19 cellular contexts compared by ENCODE assay signal in the genomic region with DNA sequence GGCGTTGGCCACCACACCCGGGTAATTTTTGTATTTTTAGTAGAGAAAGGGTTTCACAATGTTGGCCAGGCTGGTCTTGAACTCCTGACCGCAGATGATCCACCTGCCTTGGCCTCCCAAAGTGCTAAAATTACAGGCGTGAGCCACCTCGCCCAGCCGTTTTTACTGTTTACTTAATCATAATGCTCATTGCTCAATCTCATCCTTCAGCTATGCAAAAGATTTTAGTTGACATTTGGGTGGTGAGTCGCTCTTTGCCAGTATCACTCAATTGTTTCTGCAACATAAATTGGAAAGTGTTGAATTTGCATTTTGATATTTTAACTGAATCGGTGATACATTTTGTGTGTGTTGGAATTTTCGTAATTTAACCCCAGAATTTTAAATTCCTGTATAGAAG. TPM values are rescaled to one million over a fixed set of nuclear protein-coding genes. Genes with fewer than 3 reads are reported as not detected.
DNase-seq lines count a peak whose midpoint lies in the region; ATAC-seq, FAIRE-seq and TF ChIP-seq lines count a peak whose summit lies in the region.
"Had no signal": no experiment of that assay in that cellular context is flagged by ENCODE, and none has a peak within 500 bp of the region (broad histone marks: within the 10 kb centered on the region; RNA-seq: fewer than 3 reads in every experiment).

No MANE protein-coding gene starts in this region.

- TF ChIP-seq CTCF in MCF 10A (IDR thresholded peaks at IDR 0.05; ENCODE audit: unreplicated experiment) (no peak), breast epithelium (IDR thresholded peaks at IDR 0.05) (no peak), Panc1 (IDR thresholded peaks at IDR 0.05) (no peak), fibroblast of lung (conservative IDR thresholded peaks at IDR 0.05 in 1 of 2, IDR thresholded peaks at IDR 0.05 in 1 of 2; ENCODE audit: low read depth in 1 of 2, low read length in 2 of 2) (no peak), type B pancreatic cell (conservative IDR thresholded peaks at IDR 0.05) (no peak)

- H3K9me3 Mint-ChIP-seq in MCF 10A (ENCODE audit: unreplicated experiment) (no peaks in the 10 kb centered on the region), type B pancreatic cell (no peaks in the 10 kb centered on the region)

- H3K4me1 ChIP-seq in breast epithelium (peaks cover 0 to 4% of the 10 kb centered on the region in 2 donors), Panc1 (ENCODE audit: control insufficient read depth, insufficient read depth, low read length) (peaks cover 25% of the 10 kb centered on the region), fibroblast of lung (ENCODE audit: control insufficient read depth, extremely low read depth, insufficient read depth, low read length) (peaks cover 11% of the 10 kb centered on the region)

- no peak overlapping the region for H3K4me2 ChIP-seq in fibroblast of lung (ENCODE audit: extremely low read depth, insufficient read depth, low read length)
- H3K4me2 ChIP-seq: KMS-11 had no signal

- H3K9me3 ChIP-seq in breast epithelium (no peaks in the 10 kb centered on the region), Panc1 (ENCODE audit: control insufficient read depth, insufficient read depth, low read depth, low read length) (no peaks in the 10 kb centered on the region), fibroblast of lung (ENCODE audit: control insufficient read depth, insufficient read depth, low read depth, low read length) (no peaks in the 10 kb centered on the region)
- H3K9me3 ChIP-seq: SJSA1 had no signal

- in situ Hi-C loops in Panc1 (cut with HindIII; ENCODE audit: low pct_unique_long_range_greater_than_20kb, low sequenced_read_pairs), result no loop called here

- peak; percentile 37 for FAIRE-seq in urothelium cell line (lab: Jason Lieb, UNC)

- no peak overlapping the region for H3K9ac ChIP-seq in fibroblast of lung (ENCODE audit: insufficient read depth, low read length)
- H3K9ac ChIP-seq: KMS-11 had no signal

- H3K4me3 ChIP-seq in breast epithelium (no peak overlapping the region), Panc1 (ENCODE audit: low read depth in 2 of 2, low read length in 2 of 2) (no peak overlapping the region), fibroblast of lung (replicated peaks in 1 of 4; ENCODE audit: control extremely low read depth in 1 of 4, insufficient read depth in 1 of 4, low read depth in 3 of 4, low read length in 4 of 4) (no peak overlapping the region)
- H3K4me3 ChIP-seq: SJSA1, skin epidermis had no signal

- BruUV-seq in MCF 10A (replicated peaks; lab: Mats Ljungman, UMichigan) (no TSS peak), Panc1 (replicated peaks; lab: Mats Ljungman, UMichigan) (no TSS peak)

- H3K36me3 Mint-ChIP-seq in MCF 10A (ENCODE audit: insufficient read depth, unreplicated experiment) (no peaks in the 10 kb centered on the region), type B pancreatic cell (no peaks in the 10 kb centered on the region)

- H3K27ac Mint-ChIP-seq in MCF 10A (ENCODE audit: low read depth, unreplicated experiment) (no peak overlapping the region), type B pancreatic cell (no peak overlapping the region)

- intact Hi-C loops in MCF 10A (cut with micrococcal nuclease) (no loop called here), breast epithelium (cut with DNase I; ENCODE audit: low total_unique reads) (no loop called here), Panc1 (cut with micrococcal nuclease; ENCODE audit: unreplicated experiment) (no loop called here)

- H3K27me3 Mint-ChIP-seq in MCF 10A (ENCODE audit: insufficient read depth, unreplicated experiment), result no peaks in the 10 kb centered on the region
- no peaks in the 10 kb centered on the region for H3K27me3 Mint-ChIP-seq in type B pancreatic cell

- no peak for ATAC-seq in Panc1

- POLR2A ChIA-PET in MCF 10A (lab: Yijun Ruan, JAX) (interaction anchor here (0.5 kb wide), 1 partner anchor 221 kb away, joined by 3 read pairs; no protein-coding TSS in a partner anchor), Panc1 (lab: Charles Lee) (no interaction called here)

- no peaks in the 10 kb centered on the region for H3K27me3 ChIP-seq in breast epithelium
- no peaks in the 10 kb centered on the region for H3K27me3 ChIP-seq in Panc1 (ENCODE audit: control insufficient read depth, insufficient read depth, low read length)
- no peaks in the 10 kb centered on the region for H3K27me3 ChIP-seq in fibroblast of lung (ENCODE audit: control insufficient read depth, insufficient read depth, low read length)
- H3K27me3 ChIP-seq: SJSA1 had no signal

- no peak overlapping the region for H3K4me3 Mint-ChIP-seq in MCF 10A (ENCODE audit: unreplicated experiment)
- no peak overlapping the region for H3K4me3 Mint-ChIP-seq in type B pancreatic cell

- no peaks in the 10 kb centered on the region for H4K20me1 ChIP-seq in fibroblast of lung (ENCODE audit: control insufficient read depth, extremely low read depth, insufficient read depth, low read length)

- H3K36me3 ChIP-seq in breast epithelium (no peaks in the 10 kb centered on the region), Panc1 (ENCODE audit: control insufficient read depth, insufficient read depth, low read length) (no peaks in the 10 kb centered on the region), fibroblast of lung (ENCODE audit: control insufficient read depth, insufficient read depth, low read length) (no peaks in the 10 kb centered on the region)
- H3K36me3 ChIP-seq: SJSA1 had no signal

- H3K27ac ChIP-seq in breast epithelium (no peak overlapping the region), Panc1 (ENCODE audit: low read length) (peak overlapping the region; percentile 2; the same call in 1 of the 2 replicates), fibroblast of lung (ENCODE audit: insufficient read depth, low read length) (no peak overlapping the region)
- H3K27ac ChIP-seq: KMS-11, SJSA1 had no signal

- H3K79me2 ChIP-seq in fibroblast of lung (ENCODE audit: control insufficient read depth, insufficient read depth, low read length), result no peaks in the 10 kb centered on the region

- no peak overlapping the region for H2AFZ ChIP-seq in fibroblast of lung (ENCODE audit: low read length)

- CTCF ChIA-PET in MCF 10A (lab: Yijun Ruan, JAX), result no interaction called here
- CTCF ChIA-PET in Panc1 (lab: Charles Lee), result no interaction called here

- peaks cover 19% of the 10 kb centered on the region for H3K4me1 Mint-ChIP-seq in MCF 10A (ENCODE audit: insufficient read depth, unreplicated experiment)
- H3K4me1 Mint-ChIP-seq in type B pancreatic cell (ENCODE audit: unreplicated experiment), result peaks cover 36% of the 10 kb centered on the region

- peak; percentile 47 for DNase-seq in MCF 10A (ENCODE audit: unreplicated experiment)
- DNase-seq in breast epithelium (ENCODE audit: low spot score in 2 of 2), result no peak
- no peak for DNase-seq in Panc1 (ENCODE audit: low read depth, low spot score)
- DNase-seq in fibroblast of lung (ENCODE audit: low read depth in 2 of 2), result peak; percentile 56 to 60
- DNase-seq in urothelium cell line (ENCODE audit: low spot score), result no peak
- DNase-seq in T-helper 1 cell, result no peak
- DNase-seq in AG20443 (ENCODE audit: low spot score), result no peak
- no peak for DNase-seq in type B pancreatic cell (ENCODE audit: extremely low spot score, unreplicated experiment)
- DNase-seq: activated CD4-positive, alpha-beta T cell treated with anti-CD3 and anti-CD28 coated beads, Interleukin-2, amount 50 U/mL, for 48 hours; amniotic stem cell; cortex of kidney; GOT3; NCI-H2081; NCI-H748 treated with DMSO at 0.1 percent for 48 hours; occipital lobe; stimulated activated naive CD4-positive, alpha-beta T cell had no signal

- no peak for TF ChIP-seq POLR2A in breast epithelium (IDR thresholded peaks at IDR 0.05)

RNA-seq across cellular contexts. Expression of gene ZNF532, which starts 7.8 kb away (rescaled TPM):
- total RNA-seq in MCF 10A (2022), result 64.1 and 67.6 TPM in 2 replicates
- total RNA-seq in breast epithelium, result 10 to 100 TPM; 55.5 to 71.7 (median 62.3) TPM
- 49.8 TPM for total RNA-seq in Panc1 (2021; ENCODE audit: unreplicated experiment)
- polyA plus RNA-seq in Panc1 (2012; ENCODE audit: insufficient read length), result 33.3 TPM
- total RNA-seq in fibroblast of lung, result 44.4 and 64.6 TPM in 2 replicates
- polyA plus RNA-seq in fibroblast of lung, result 54.2 and 57.3 TPM in 2 replicates
- 23.9 and 25.9 TPM in 2 replicates for polyA plus RNA-seq in fibroblast of lung (2012)
- polyA minus RNA-seq in fibroblast of lung (ENCODE audit: low replicate concordance), result 73.8 and 150 TPM in 2 replicates
- 80.0 and 137 TPM in 2 replicates for total RNA-seq in type B pancreatic cell (ENCODE audit: low replicate concordance)

Comparison
In these comparisons a context has a peak if more than half of its experiments do, and no peak if none do; other contexts are left out.
1. DNase-seq: peak in MCF 10A (single experiment) and fibroblast of lung (2 of 2); none in breast epithelium (0 of 2), Panc1 (single experiment), urothelium cell line (single experiment), T-helper 1 cell (0 of 5), AG20443 (single experiment) and type B pancreatic cell (single experiment).